2 cellular contexts compared by ENCODE assay signal in genomic region chr15:74301583-74302374, GRCh38.
A peak's percentile ranks its signal among the peaks of the same experiment; 100 is the strongest.
TF ChIP-seq lines count a peak whose summit lies in the region.

No MANE protein-coding gene starts in this region.

TF ChIP-seq in GM23338, 12 proteins besides CTCF, POLR2A, EP300 and RAD21:
- TF ChIP-seq EZH2 (IDR thresholded peaks at IDR 0.05; ENCODE audit: low read depth, unreplicated experiment) (no peak), JUNB (IDR thresholded peaks at IDR 0.05; ENCODE audit: unreplicated experiment) (no peak), CREB1 (CRISPR knock-in tag; IDR thresholded peaks at IDR 0.05; ENCODE audit: low read depth) (no peak), ETS1 (IDR thresholded peaks at IDR 0.05) (no peak), EZH2phosphoT487 (IDR thresholded peaks at IDR 0.05; ENCODE audit: unreplicated experiment) (no peak)

TF ChIP-seq in H1, 55 proteins besides CTCF, POLR2A, EP300 and RAD21:
- TF ChIP-seq ASH2L (IDR thresholded peaks at IDR 0.05; ENCODE audit: low read length) (no peak), SIN3A (conservative IDR thresholded peaks at IDR 0.05 in 1 of 2, IDR thresholded peaks at IDR 0.05 in 1 of 2; ENCODE audit: low read depth in 1 of 2, low read length in 2 of 2) (0 out of 4 replicates have a peak, but pooled peaks of 1 of the 2 experiments have one; percentile 6)
